26 cellular contexts compared by ENCODE assay signal in genomic region chr18:76834379-76834778, GRCh38.
"Had no signal": no experiment of that assay in that cellular context is flagged by ENCODE, and none has a peak within 500 bp of the region (broad histone marks: within the 10 kb centered on the region; RNA-seq: fewer than 3 reads in every experiment).

No MANE protein-coding gene starts in this region.

- H3K36me3 Mint-ChIP-seq: natural killer cell treated with Interleukin-12 subunit alpha and Interleukin-12 subunit beta and Interleukin-15 and Interleukin-18, amount 100 ng/mL, for 72 hours had no signal

- H3K9me3 ChIP-seq: mucosa of descending colon, ovary, prostate gland, uterus had no signal

- H3K27me3 Mint-ChIP-seq: naive thymus-derived CD4-positive, alpha-beta T cell; natural killer cell treated with Interleukin-12 subunit alpha and Interleukin-12 subunit beta and Interleukin-15 and Interleukin-18, amount 100 ng/mL, for 72 hours; stimulated activated naive B cell treated with anti-CD40 and anti-IgM and Interleukin-4, amounts not matched to agents 10 μg/mL and 1 μg/mL and 100 μg/mL, for 72 hours; stimulated activated naive CD8-positive, alpha-beta T cell treated with anti-CD3 and anti-CD28 coated beads, Interleukin-15, Interleukin-2, amounts not matched to agents 100 ng/mL and 50 ng/mL, for 24 hours; type B pancreatic cell had no signal

- H3K9me3 Mint-ChIP-seq: immature natural killer cell; naive thymus-derived CD4-positive, alpha-beta T cell; natural killer cell treated with Interleukin-12 subunit alpha and Interleukin-12 subunit beta and Interleukin-15 and Interleukin-18, amount 100 ng/mL, for 72 hours; stimulated activated naive CD8-positive, alpha-beta T cell treated with anti-CD3 and anti-CD28 coated beads, Interleukin-15, Interleukin-2, amounts not matched to agents 100 ng/mL and 50 ng/mL, for 24 hours had no signal

- ATAC-seq: mucosa of descending colon; naive thymus-derived CD4-positive, alpha-beta T cell; natural killer cell treated with Interleukin-12 subunit alpha and Interleukin-12 subunit beta and Interleukin-15 and Interleukin-18, amount 100 ng/mL, for 72 hours; right cardiac atrium; sciatic nerve; stimulated activated naive B cell treated with anti-CD40 and anti-IgM and Interleukin-4, amounts not matched to agents 10 μg/mL and 1 μg/mL and 100 μg/mL, for 72 hours had no signal

- H3K4me3 Mint-ChIP-seq: immature natural killer cell; mesothelial cell of epicardium; naive thymus-derived CD4-positive, alpha-beta T cell; natural killer cell treated with Interleukin-12 subunit alpha and Interleukin-12 subunit beta and Interleukin-15 and Interleukin-18, amount 100 ng/mL, for 72 hours; stimulated activated naive B cell treated with anti-CD40 and anti-IgM and Interleukin-4, amounts not matched to agents 10 μg/mL and 1 μg/mL and 100 μg/mL, for 72 hours; stimulated activated naive CD8-positive, alpha-beta T cell treated with anti-CD3 and anti-CD28 coated beads, Interleukin-15, Interleukin-2, amounts not matched to agents 100 ng/mL and 50 ng/mL, for 24 hours; type B pancreatic cell had no signal

- H3K4me1 ChIP-seq: prostate gland, uterus had no signal

- H3K27me3 ChIP-seq: ovary, tibial nerve, uterus had no signal

- DNase-seq: hypothalamus; immature natural killer cell; kidney; left ventricle myocardium inferior; mesendoderm; mucosa of descending colon; naive thymus-derived CD4-positive, alpha-beta T cell; ovary; retina; right cardiac atrium; stimulated activated CD4-positive, alpha-beta T cell treated with anti-CD3 and anti-CD28 coated beads, Interleukin-12 subunit alpha, Interleukin-12 subunit beta, amount 100 ng/mL, for 4 hours; stimulated activated CD4-positive, alpha-beta T cell treated with anti-CD3 and anti-CD28 coated beads, Interleukin-15, amount 100 ng/mL, for 24 hours; stimulated activated CD4-positive, alpha-beta T cell treated with anti-CD3 and anti-CD28 coated beads, Interleukin-2, amount 100 ng/mL, for 24 hours; stimulated activated CD4-positive, alpha-beta T cell treated with anti-CD3 and anti-CD28 coated beads, Interleukin-4, amount 100 ng/mL, for 1 hour; stimulated activated naive B cell treated with anti-CD40 and anti-IgM and Interleukin-4, amounts not matched to agents 10 μg/mL and 1 μg/mL and 100 μg/mL, for 72 hours; substantia nigra; uterus had no signal

- H3K36me3 ChIP-seq: left ventricle myocardium inferior, ovary, prostate gland, uterus had no signal

- H3K27ac ChIP-seq: left ventricle myocardium inferior, ovary, prostate gland, tibial nerve, uterus had no signal

- H3K4me3 ChIP-seq: left ventricle myocardium inferior, lung, mucosa of descending colon, ovary, prostate gland, skin epidermis, tibial nerve, uterus had no signal

- H3K27ac Mint-ChIP-seq: mesothelial cell of epicardium; naive thymus-derived CD4-positive, alpha-beta T cell; natural killer cell treated with Interleukin-12 subunit alpha and Interleukin-12 subunit beta and Interleukin-15 and Interleukin-18, amount 100 ng/mL, for 72 hours; stimulated activated naive B cell treated with anti-CD40 and anti-IgM and Interleukin-4, amounts not matched to agents 10 μg/mL and 1 μg/mL and 100 μg/mL, for 72 hours; stimulated activated naive CD8-positive, alpha-beta T cell treated with anti-CD3 and anti-CD28 coated beads, Interleukin-15, Interleukin-2, amounts not matched to agents 100 ng/mL and 50 ng/mL, for 24 hours; type B pancreatic cell had no signal

- FAIRE-seq: kidney had no signal
